18 cellular contexts compared by ENCODE assay signal in the genomic region with DNA sequence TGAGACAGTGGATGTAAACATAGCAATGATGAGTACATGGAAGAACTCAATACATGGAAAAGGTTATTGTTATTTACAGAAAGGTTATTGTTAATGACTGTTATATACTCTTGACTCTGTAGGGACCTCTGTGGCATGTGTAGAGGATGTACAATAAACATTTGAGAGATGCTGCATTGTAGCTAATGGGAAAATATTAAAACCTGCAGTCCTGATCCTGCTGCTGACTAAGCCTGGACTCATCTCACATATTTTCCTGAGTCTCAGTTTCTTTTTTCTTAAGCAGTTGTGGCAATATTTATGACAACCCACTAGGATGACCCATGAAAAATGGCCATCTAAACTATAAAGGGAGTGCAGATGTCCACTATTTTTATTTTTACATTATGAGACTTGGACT.
DNase-seq lines count a peak whose midpoint lies in the region; ATAC-seq and TF ChIP-seq lines count a peak whose summit lies in the region.
"Had no signal": no experiment of that assay in that cellular context is flagged by ENCODE, and none has a peak within 500 bp of the region (broad histone marks: within the 10 kb centered on the region; RNA-seq: fewer than 3 reads in every experiment).

No MANE protein-coding gene starts in this region.

- no peak overlapping the region for H3K4me3 ChIP-seq in foreskin fibroblast (ENCODE audit: low read depth in 1 of 2, low read length in 2 of 2)
- H3K4me3 ChIP-seq: A549, HAP-1 had no signal

- peaks cover 99% of the 10 kb centered on the region for H3K36me3 Mint-ChIP-seq in stimulated activated effector memory CD8-positive, alpha-beta T cell treated with anti-CD3 and anti-CD28 coated beads, Interleukin-12 subunit alpha, Interleukin-12 subunit beta, amount 100 ng/mL, for 72 hours

- H3K4me3 Mint-ChIP-seq in stimulated activated effector memory CD8-positive, alpha-beta T cell treated with anti-CD3 and anti-CD28 coated beads, Interleukin-12 subunit alpha, Interleukin-12 subunit beta, amount 100 ng/mL, for 72 hours: no peak overlapping the region
- H3K4me3 Mint-ChIP-seq: CD4-positive, alpha-beta memory T cell had no signal

- TF ChIP-seq CTCF in foreskin fibroblast (IDR thresholded peaks at IDR 0.05; ENCODE audit: low read depth, low read length): no peak

- ATAC-seq in stimulated activated effector memory CD8-positive, alpha-beta T cell treated with anti-CD3 and anti-CD28 coated beads, Interleukin-12 subunit alpha, Interleukin-12 subunit beta, amount 100 ng/mL, for 72 hours: no peak
- ATAC-seq in GM19452 (IDR thresholded peaks at IDR 0.05; ENCODE audit: unreplicated experiment): no peak
- ATAC-seq: A549 had no signal

- no peaks in the 10 kb centered on the region for H3K9me3 Mint-ChIP-seq in stimulated activated effector memory CD8-positive, alpha-beta T cell treated with anti-CD3 and anti-CD28 coated beads, Interleukin-12 subunit alpha, Interleukin-12 subunit beta, amount 100 ng/mL, for 72 hours

- DNase-seq in ELR (ENCODE audit: low read depth) (peak; percentile 26), HCEC 1CT (peak; percentile 33), foreskin fibroblast (peak; percentile 42 to 55), RKO (ENCODE audit: low spot score) (no peak)
- no peak for DNase-seq in stimulated activated effector memory CD8-positive, alpha-beta T cell treated with anti-CD3 and anti-CD28 coated beads, Interleukin-12 subunit alpha, Interleukin-12 subunit beta, amount 100 ng/mL, for 72 hours (ENCODE audit: low spot score in 2 of 2)
- DNase-seq in activated CD4-positive, alpha-beta T cell treated with anti-CD3 and anti-CD28 coated beads for 48 hours: no peak
- DNase-seq: 8988T; ACHN; C1 segment of cervical spinal cord; Calu3; CD4-positive, alpha-beta memory T cell; COR-L47; DMS53; DMS79 treated with DMSO at 0.1 percent for 48 hours; GOT3 had no signal

- peak overlapping the region; percentile 18 for H3K27ac Mint-ChIP-seq in stimulated activated effector memory CD8-positive, alpha-beta T cell treated with anti-CD3 and anti-CD28 coated beads, Interleukin-12 subunit alpha, Interleukin-12 subunit beta, amount 100 ng/mL, for 72 hours
- H3K27ac Mint-ChIP-seq: CD4-positive, alpha-beta memory T cell had no signal

- peaks cover 10% of the 10 kb centered on the region for H3K4me1 Mint-ChIP-seq in stimulated activated effector memory CD8-positive, alpha-beta T cell treated with anti-CD3 and anti-CD28 coated beads, Interleukin-12 subunit alpha, Interleukin-12 subunit beta, amount 100 ng/mL, for 72 hours

Comparison
In these comparisons a context has a peak if more than half of its experiments do, and no peak if none do; other contexts are left out.
1. DNase-seq: peak in ELR (single experiment), HCEC 1CT (single experiment) and foreskin fibroblast (2 of 2); none in stimulated activated effector memory CD8-positive, alpha-beta T cell treated with anti-CD3 and anti-CD28 coated beads, Interleukin-12 subunit alpha, Interleukin-12 subunit beta, amount 100 ng/mL, for 72 hours (0 of 2), RKO (single experiment) and activated CD4-positive, alpha-beta T cell treated with anti-CD3 and anti-CD28 coated beads for 48 hours (single experiment).